ENCODE assay signal across 1 cellular context in genomic region chr20:380763-381580, GRCh38.
TF ChIP-seq lines count a peak whose summit lies in the region.

No MANE protein-coding gene starts in this region.

TF ChIP-seq in HEK293, 187 proteins besides CTCF, POLR2A, EP300 and RAD21 (continued from another document and continues in another):
- TF ChIP-seq, protein P1, sequence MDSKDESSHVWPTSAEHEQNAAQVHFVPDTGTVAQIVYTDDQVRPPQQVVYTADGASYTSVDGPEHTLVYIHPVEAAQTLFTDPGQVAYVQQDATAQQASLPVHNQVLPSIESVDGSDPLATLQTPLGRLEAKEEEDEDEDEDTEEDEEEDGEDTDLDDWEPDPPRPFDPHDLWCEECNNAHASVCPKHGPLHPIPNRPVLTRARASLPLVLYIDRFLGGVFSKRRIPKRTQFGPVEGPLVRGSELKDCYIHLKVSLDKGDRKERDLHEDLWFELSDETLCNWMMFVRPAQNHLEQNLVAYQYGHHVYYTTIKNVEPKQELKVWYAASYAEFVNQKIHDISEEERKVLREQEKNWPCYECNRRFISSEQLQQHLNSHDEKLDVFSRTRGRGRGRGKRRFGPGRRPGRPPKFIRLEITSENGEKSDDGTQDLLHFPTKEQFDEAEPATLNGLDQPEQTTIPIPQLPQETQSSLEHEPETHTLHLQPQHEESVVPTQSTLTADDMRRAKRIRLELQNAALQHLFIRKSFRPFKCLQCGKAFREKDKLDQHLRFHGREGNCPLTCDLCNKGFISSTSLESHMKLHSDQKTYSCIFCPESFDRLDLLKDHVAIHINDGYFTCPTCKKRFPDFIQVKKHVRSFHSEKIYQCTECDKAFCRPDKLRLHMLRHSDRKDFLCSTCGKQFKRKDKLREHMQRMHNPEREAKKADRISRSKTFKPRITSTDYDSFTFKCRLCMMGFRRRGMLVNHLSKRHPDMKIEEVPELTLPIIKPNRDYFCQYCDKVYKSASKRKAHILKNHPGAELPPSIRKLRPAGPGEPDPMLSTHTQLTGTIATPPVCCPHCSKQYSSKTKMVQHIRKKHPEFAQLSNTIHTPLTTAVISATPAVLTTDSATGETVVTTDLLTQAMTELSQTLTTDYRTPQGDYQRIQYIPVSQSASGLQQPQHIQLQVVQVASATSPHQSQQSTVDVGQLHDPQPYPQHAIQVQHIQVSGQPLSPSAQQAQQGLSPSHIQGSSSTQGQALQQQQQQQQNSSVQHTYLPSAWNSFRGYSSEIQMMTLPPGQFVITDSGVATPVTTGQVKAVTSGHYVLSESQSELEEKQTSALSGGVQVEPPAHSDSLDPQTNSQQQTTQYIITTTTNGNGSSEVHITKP (tag by site-specific recombination; IDR thresholded peaks at IDR 0.05) = peak; percentile 79
- TF ChIP-seq IKZF3 (tag by site-specific recombination; IDR thresholded peaks at IDR 0.05) = peak; percentile 71
- TF ChIP-seq ZNF600 (tag by site-specific recombination; IDR thresholded peaks at IDR 0.05) = peak; percentile 55
- peak; percentile 99 for TF ChIP-seq ZEB2 (tag by site-specific recombination; IDR thresholded peaks at IDR 0.05)
- 0 out of 2 replicates have a peak, but pooled peaks have one; percentile 26 for TF ChIP-seq INSM2 (tag by site-specific recombination; IDR thresholded peaks at IDR 0.05)
- TF ChIP-seq, protein P2, sequence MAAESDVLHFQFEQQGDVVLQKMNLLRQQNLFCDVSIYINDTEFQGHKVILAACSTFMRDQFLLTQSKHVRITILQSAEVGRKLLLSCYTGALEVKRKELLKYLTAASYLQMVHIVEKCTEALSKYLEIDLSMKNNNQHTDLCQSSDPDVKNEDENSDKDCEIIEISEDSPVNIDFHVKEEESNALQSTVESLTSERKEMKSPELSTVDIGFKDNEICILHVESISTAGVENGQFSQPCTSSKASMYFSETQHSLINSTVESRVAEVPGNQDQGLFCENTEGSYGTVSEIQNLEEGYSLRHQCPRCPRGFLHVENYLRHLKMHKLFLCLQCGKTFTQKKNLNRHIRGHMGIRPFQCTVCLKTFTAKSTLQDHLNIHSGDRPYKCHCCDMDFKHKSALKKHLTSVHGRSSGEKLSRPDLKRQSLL (tag by site-specific recombination; IDR thresholded peaks at IDR 0.05) = peak; percentile 59; the same call in 1 of the 2 replicates
- TF ChIP-seq, protein P3, sequence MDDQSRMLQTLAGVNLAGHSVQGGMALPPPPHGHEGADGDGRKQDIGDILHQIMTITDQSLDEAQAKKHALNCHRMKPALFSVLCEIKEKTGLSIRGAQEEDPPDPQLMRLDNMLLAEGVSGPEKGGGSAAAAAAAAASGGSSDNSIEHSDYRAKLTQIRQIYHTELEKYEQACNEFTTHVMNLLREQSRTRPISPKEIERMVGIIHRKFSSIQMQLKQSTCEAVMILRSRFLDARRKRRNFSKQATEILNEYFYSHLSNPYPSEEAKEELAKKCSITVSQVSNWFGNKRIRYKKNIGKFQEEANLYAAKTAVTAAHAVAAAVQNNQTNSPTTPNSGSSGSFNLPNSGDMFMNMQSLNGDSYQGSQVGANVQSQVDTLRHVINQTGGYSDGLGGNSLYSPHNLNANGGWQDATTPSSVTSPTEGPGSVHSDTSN (CRISPR knock-in tag; IDR thresholded peaks at IDR 0.05) = peak; percentile 48; the same call in 1 of the 2 replicates
- TF ChIP-seq, protein P4, sequence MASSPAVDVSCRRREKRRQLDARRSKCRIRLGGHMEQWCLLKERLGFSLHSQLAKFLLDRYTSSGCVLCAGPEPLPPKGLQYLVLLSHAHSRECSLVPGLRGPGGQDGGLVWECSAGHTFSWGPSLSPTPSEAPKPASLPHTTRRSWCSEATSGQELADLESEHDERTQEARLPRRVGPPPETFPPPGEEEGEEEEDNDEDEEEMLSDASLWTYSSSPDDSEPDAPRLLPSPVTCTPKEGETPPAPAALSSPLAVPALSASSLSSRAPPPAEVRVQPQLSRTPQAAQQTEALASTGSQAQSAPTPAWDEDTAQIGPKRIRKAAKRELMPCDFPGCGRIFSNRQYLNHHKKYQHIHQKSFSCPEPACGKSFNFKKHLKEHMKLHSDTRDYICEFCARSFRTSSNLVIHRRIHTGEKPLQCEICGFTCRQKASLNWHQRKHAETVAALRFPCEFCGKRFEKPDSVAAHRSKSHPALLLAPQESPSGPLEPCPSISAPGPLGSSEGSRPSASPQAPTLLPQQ (tag by site-specific recombination; IDR thresholded peaks at IDR 0.05) = peak; percentile 81
- peak; percentile 74 for TF ChIP-seq ZBTB44 (tag by site-specific recombination; IDR thresholded peaks at IDR 0.05)
- no peak for TF ChIP-seq ZNF133 (tag by site-specific recombination; IDR thresholded peaks at IDR 0.05)
- TF ChIP-seq ZNF610 (tag by site-specific recombination; IDR thresholded peaks at IDR 0.05; ENCODE audit: borderline replicate concordance) = peak; percentile 61; the same call in 1 of the 2 replicates
- no peak for TF ChIP-seq ZNF560 (tag by site-specific recombination; IDR thresholded peaks at IDR 0.05; ENCODE audit: borderline replicate concordance)
- TF ChIP-seq ZNF76 (tag by site-specific recombination; IDR thresholded peaks at IDR 0.05; ENCODE audit: borderline replicate concordance, low read depth) = peak; percentile 57; the same call in 1 of the 2 replicates
- peak; percentile 95 for TF ChIP-seq HOXD13 (CRISPR knock-in tag; IDR thresholded peaks at IDR 0.05; ENCODE audit: borderline replicate concordance)
- TF ChIP-seq ZNF561 (tag by site-specific recombination; IDR thresholded peaks at IDR 0.05; ENCODE audit: borderline replicate concordance) = peak; percentile 82; the same call in 1 of the 2 replicates
- TF ChIP-seq SP2 (tag by site-specific recombination; IDR thresholded peaks at IDR 0.05) = peak; percentile 67
- TF ChIP-seq EGR2 (tag by site-specific recombination; IDR thresholded peaks at IDR 0.05; ENCODE audit: low read depth) = peak; percentile 63
- TF ChIP-seq ZNF488 (tag by site-specific recombination; IDR thresholded peaks at IDR 0.05) = peak; percentile 64; the same call in 1 of the 2 replicates
- peak; percentile 70; the same call in 1 of the 2 replicates for TF ChIP-seq ZNF785 (tag by site-specific recombination; IDR thresholded peaks at IDR 0.05)
- TF ChIP-seq ZNF221 (tag by site-specific recombination; IDR thresholded peaks at IDR 0.05; ENCODE audit: borderline replicate concordance) = no peak
- no peak for TF ChIP-seq ZNF473 (tag by site-specific recombination; IDR thresholded peaks at IDR 0.05)
- no peak for TF ChIP-seq ZNF416 (tag by site-specific recombination; IDR thresholded peaks at IDR 0.05)
- no peak for TF ChIP-seq ZNF211 (tag by site-specific recombination; IDR thresholded peaks at IDR 0.05; ENCODE audit: low read depth)
- TF ChIP-seq YY2 (tag by site-specific recombination; IDR thresholded peaks at IDR 0.05) = no peak
- 0 out of 2 replicates have a peak, but pooled peaks have one; percentile 57 for TF ChIP-seq ZFP37 (tag by site-specific recombination; IDR thresholded peaks at IDR 0.05)
- no peak for TF ChIP-seq OVOL3 (tag by site-specific recombination; IDR thresholded peaks at IDR 0.05)
- TF ChIP-seq KLF8 (tag by site-specific recombination; IDR thresholded peaks at IDR 0.05) = peak; percentile 67
- peak; percentile 86 for TF ChIP-seq SP7 (tag by site-specific recombination; IDR thresholded peaks at IDR 0.05)
- no peak for TF ChIP-seq ZSCAN16 (tag by site-specific recombination; IDR thresholded peaks at IDR 0.05)
- TF ChIP-seq ZNF121 (tag by site-specific recombination; IDR thresholded peaks at IDR 0.05) = no peak
- no peak for TF ChIP-seq BCL11B (tag by site-specific recombination; IDR thresholded peaks at IDR 0.05; ENCODE audit: low read depth)
- TF ChIP-seq, protein P5, sequence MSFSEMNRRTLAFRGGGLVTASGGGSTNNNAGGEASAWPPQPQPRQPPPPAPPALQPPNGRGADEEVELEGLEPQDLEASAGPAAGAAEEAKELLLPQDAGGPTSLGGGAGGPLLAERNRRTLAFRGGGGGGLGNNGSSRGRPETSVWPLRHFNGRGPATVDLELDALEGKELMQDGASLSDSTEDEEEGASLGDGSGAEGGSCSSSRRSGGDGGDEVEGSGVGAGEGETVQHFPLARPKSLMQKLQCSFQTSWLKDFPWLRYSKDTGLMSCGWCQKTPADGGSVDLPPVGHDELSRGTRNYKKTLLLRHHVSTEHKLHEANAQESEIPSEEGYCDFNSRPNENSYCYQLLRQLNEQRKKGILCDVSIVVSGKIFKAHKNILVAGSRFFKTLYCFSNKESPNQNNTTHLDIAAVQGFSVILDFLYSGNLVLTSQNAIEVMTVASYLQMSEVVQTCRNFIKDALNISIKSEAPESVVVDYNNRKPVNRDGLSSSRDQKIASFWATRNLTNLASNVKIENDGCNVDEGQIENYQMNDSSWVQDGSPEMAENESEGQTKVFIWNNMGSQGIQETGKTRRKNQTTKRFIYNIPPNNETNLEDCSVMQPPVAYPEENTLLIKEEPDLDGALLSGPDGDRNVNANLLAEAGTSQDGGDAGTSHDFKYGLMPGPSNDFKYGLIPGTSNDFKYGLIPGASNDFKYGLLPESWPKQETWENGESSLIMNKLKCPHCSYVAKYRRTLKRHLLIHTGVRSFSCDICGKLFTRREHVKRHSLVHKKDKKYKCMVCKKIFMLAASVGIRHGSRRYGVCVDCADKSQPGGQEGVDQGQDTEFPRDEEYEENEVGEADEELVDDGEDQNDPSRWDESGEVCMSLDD (tag by site-specific recombination; IDR thresholded peaks at IDR 0.05) = peak; percentile 39; the same call in 1 of the 2 replicates
- TF ChIP-seq KLF7 (tag by site-specific recombination; IDR thresholded peaks at IDR 0.05; ENCODE audit: borderline replicate concordance) = peak; percentile 80; the same call in 1 of the 2 replicates
- TF ChIP-seq ZBTB1 (tag by site-specific recombination; IDR thresholded peaks at IDR 0.05) = no peak
- peak; percentile 74 for TF ChIP-seq GLIS2 (tag by site-specific recombination; IDR thresholded peaks at IDR 0.05)
- no peak for TF ChIP-seq ZFP3 (tag by site-specific recombination; IDR thresholded peaks at IDR 0.05; ENCODE audit: low read depth)
- TF ChIP-seq ZNF24 (tag by site-specific recombination; IDR thresholded peaks at IDR 0.05) = peak; percentile 58
- TF ChIP-seq ZNF624 (tag by site-specific recombination; IDR thresholded peaks at IDR 0.05) = no peak
- TF ChIP-seq ZNF518A (tag by site-specific recombination; conservative IDR thresholded peaks at IDR 0.05; ENCODE audit: low read depth) = peak; percentile 31; the same call in 1 of the 2 replicates
- peak; percentile 50 for TF ChIP-seq WT1 (tag by site-specific recombination; IDR thresholded peaks at IDR 0.05)
- TF ChIP-seq ZFP69B (tag by site-specific recombination; IDR thresholded peaks at IDR 0.05) = peak; percentile 23; the same call in 1 of the 2 replicates
- TF ChIP-seq ZXDB (tag by site-specific recombination; IDR thresholded peaks at IDR 0.05) = peak; percentile 74; the same call in 1 of the 2 replicates
